21 cellular contexts compared by ENCODE assay signal in genomic region chr22:19626666-19627065, GRCh38.
"Had no signal": no experiment of that assay in that cellular context is flagged by ENCODE, and none has a peak within 500 bp of the region (broad histone marks: within the 10 kb centered on the region; RNA-seq: fewer than 3 reads in every experiment).

No MANE protein-coding gene starts in this region.

- H3K36me3 ChIP-seq: colonic mucosa, gastrocnemius medialis, lower lobe of right lung, prostate gland, right atrium auricular region, thyroid gland, vagina had no signal

- H3K9me3 Mint-ChIP-seq: dendritic cell treated with granulocyte-macrophage colony-stimulating factor and Interleukin-4, amounts not matched to agents 40 ng/mL and 50 ng/mL, for 4 days; endodermal cell; natural killer cell; stimulated activated naive B cell treated with anti-CD40 and anti-IgM and Interleukin-4, amounts not matched to agents 10 μg/mL and 1 μg/mL and 100 μg/mL, for 72 hours; stimulated activated naive CD8-positive, alpha-beta T cell treated with anti-CD3 and anti-CD28 coated beads, Interleukin-15, Interleukin-2, amounts not matched to agents 100 ng/mL and 50 ng/mL, for 24 hours had no signal

- DNase-seq: colonic mucosa; effector CD8-positive, alpha-beta T cell; foreskin fibroblast; gastrocnemius medialis; left ventricle myocardium superior; lower lobe of right lung; natural killer cell; stimulated activated CD4-positive, alpha-beta T cell treated with anti-CD3 and anti-CD28 coated beads, Interleukin-15, amount 100 ng/mL, for 24 hours; stimulated activated CD4-positive, alpha-beta T cell treated with anti-CD3 and anti-CD28 coated beads, Interleukin-2, amount 100 ng/mL, for 48 hours; stimulated activated naive B cell treated with anti-CD40 and anti-IgM and Interleukin-4, amounts not matched to agents 10 μg/mL and 1 μg/mL and 100 μg/mL, for 72 hours; thyroid gland; trophoblast cell had no signal

- H3K36me3 Mint-ChIP-seq: natural killer cell; stimulated activated naive B cell treated with anti-CD40 and anti-IgM and Interleukin-4, amounts not matched to agents 10 μg/mL and 1 μg/mL and 100 μg/mL, for 72 hours had no signal

- ATAC-seq: esophagus mucosa; gastrocnemius medialis; left ventricle myocardium superior; lower lobe of right lung; natural killer cell; stimulated activated naive B cell treated with anti-CD40 and anti-IgM and Interleukin-4, amounts not matched to agents 10 μg/mL and 1 μg/mL and 100 μg/mL, for 72 hours had no signal

- H3K4me3 Mint-ChIP-seq: dendritic cell treated with granulocyte-macrophage colony-stimulating factor and Interleukin-4, amounts not matched to agents 40 ng/mL and 50 ng/mL, for 4 days; endodermal cell; natural killer cell; stimulated activated naive B cell treated with anti-CD40 and anti-IgM and Interleukin-4, amounts not matched to agents 10 μg/mL and 1 μg/mL and 100 μg/mL, for 72 hours; stimulated activated naive CD8-positive, alpha-beta T cell treated with anti-CD3 and anti-CD28 coated beads, Interleukin-15, Interleukin-2, amounts not matched to agents 100 ng/mL and 50 ng/mL, for 24 hours had no signal

- H3K27me3 ChIP-seq: colonic mucosa, right atrium auricular region, thyroid gland, vagina had no signal

- H3K27ac ChIP-seq: colonic mucosa, epithelial cell of prostate, gastrocnemius medialis, lower lobe of right lung, prostate gland, right atrium auricular region, skin epidermis, thyroid gland, vagina had no signal

- H3K27ac Mint-ChIP-seq: dendritic cell treated with granulocyte-macrophage colony-stimulating factor and Interleukin-4, amounts not matched to agents 40 ng/mL and 50 ng/mL, for 4 days; endodermal cell; natural killer cell; stimulated activated naive B cell treated with anti-CD40 and anti-IgM and Interleukin-4, amounts not matched to agents 10 μg/mL and 1 μg/mL and 100 μg/mL, for 72 hours; stimulated activated naive CD8-positive, alpha-beta T cell treated with anti-CD3 and anti-CD28 coated beads, Interleukin-15, Interleukin-2, amounts not matched to agents 100 ng/mL and 50 ng/mL, for 24 hours had no signal

- H3K4me3 ChIP-seq: colonic mucosa, gastrocnemius medialis, lower lobe of right lung, prostate gland, right atrium auricular region, skin epidermis, thyroid gland, vagina had no signal

- H3K4me1 ChIP-seq: colonic mucosa, gastrocnemius medialis, prostate gland, vagina had no signal

- H3K9me3 ChIP-seq: colonic mucosa, gastrocnemius medialis, lower lobe of right lung, prostate gland, right atrium auricular region, thyroid gland, vagina had no signal
